20 cellular contexts compared by ENCODE assay signal in the genomic region with DNA sequence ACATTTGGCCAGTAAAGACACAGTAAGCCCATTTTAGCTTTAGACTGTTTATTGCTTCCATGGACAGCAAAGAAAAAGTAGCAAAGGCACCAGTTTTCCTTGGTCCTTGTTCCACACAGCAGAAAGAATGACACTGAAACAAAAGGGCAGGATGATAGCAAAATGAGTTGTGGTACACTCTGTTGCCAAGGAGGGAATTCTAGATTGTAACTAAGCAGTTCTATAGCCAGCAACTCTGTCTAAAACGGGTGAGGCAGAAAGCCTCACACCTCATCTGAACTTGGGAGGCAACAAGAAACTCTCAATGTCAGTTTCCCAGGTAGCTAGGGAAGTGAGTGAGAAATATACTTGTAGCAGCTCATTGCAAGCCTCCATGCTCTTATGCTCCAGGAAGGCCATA. TPM values are rescaled to one million over a fixed set of nuclear protein-coding genes. Genes with fewer than 3 reads are reported as not detected.
DNase-seq lines count a peak whose midpoint lies in the region; ATAC-seq, FAIRE-seq and TF ChIP-seq lines count a peak whose summit lies in the region.
"Had no signal": no experiment of that assay in that cellular context is flagged by ENCODE, and none has a peak within 500 bp of the region (broad histone marks: within the 10 kb centered on the region; RNA-seq: fewer than 3 reads in every experiment).

No MANE protein-coding gene starts in this region.

- no peaks in the 10 kb centered on the region for H3K9me3 Mint-ChIP-seq in activated CD8-positive, alpha-beta T cell treated with anti-CD3 and anti-CD28 coated beads, Interleukin-2, amount 10 ng/mL, durations not matched to agents 7 days and 5 days (ENCODE audit: insufficient read depth)

- WGBS in HepG2 (ENCODE audit: low lambda C conversion rate): 0% methylated on average over 1 of the region's 1 CpG
- whole genome bisulfite sequencing in right lobe of liver (ENCODE audit: insufficient coverage, low coverage, low lambda C conversion rate, missing lambda C conversion rate): 70% methylated on average over 1 of the region's 1 CpG
- WGBS in K562 (ENCODE audit: insufficient coverage, low coverage, missing lambda C conversion rate): 0% methylated on average over 1 of the region's 1 CpG

- TF ChIP-seq CTCF in HepG2 (CRISPR knock-in tag; IDR thresholded peaks at IDR 0.05) (no peak), right lobe of liver (IDR thresholded peaks at IDR 0.05) (no peak), K562 (IDR thresholded peaks at IDR 0.05 in 2 of 3, conservative IDR thresholded peaks at IDR 0.05 in 1 of 3; ENCODE audit: insufficient read depth in 2 of 3, low read depth in 1 of 3, low read length in 3 of 3) (no peak), fibroblast of lung (conservative IDR thresholded peaks at IDR 0.05 in 1 of 2, IDR thresholded peaks at IDR 0.05 in 1 of 2; ENCODE audit: low read depth in 1 of 2, low read length in 2 of 2) (no peak)

- ATAC-seq in HepG2: no peak
- ATAC-seq in right lobe of liver: no peak
- no peak for ATAC-seq in K562
- no peak for ATAC-seq in activated CD8-positive, alpha-beta T cell treated with anti-CD3 and anti-CD28 coated beads, Interleukin-2, amount 10 ng/mL, durations not matched to agents 7 days and 5 days

- POLR2A ChIA-PET in HepG2 (lab: Yijun Ruan, JAX) (no interaction called here), K562 (lab: Yijun Ruan, JAX) (no interaction called here)
- POLR2A ChIA-PET in activated CD8-positive, alpha-beta T cell treated with anti-CD3 and anti-CD28 coated beads, Interleukin-2, amount 10 ng/mL, durations not matched to agents 7 days and 5 days (lab: Charles Lee): no interaction called here

- FAIRE-seq in HepG2 (lab: Jason Lieb, UNC): no peak
- FAIRE-seq in K562 (lab: Jason Lieb, UNC): peak; percentile 59
- FAIRE-seq: D721Med, GM12892, GM18507 had no signal

- H3K27ac ChIP-seq in HepG2 (ENCODE audit: extremely low read length, insufficient read depth, low read length) (no peak overlapping the region), right lobe of liver (no peak overlapping the region), K562 (ENCODE audit: extremely low read depth, low read depth, low read length) (peak overlapping the region; percentile 6; the same call in 1 of the 3 replicates), fibroblast of lung (ENCODE audit: insufficient read depth, low read length) (no peak overlapping the region)
- H3K27ac ChIP-seq: KMS-11, PC-9, SK-N-MC had no signal

- H3K9ac ChIP-seq in HepG2 (ENCODE audit: insufficient read depth, low read depth, low read length) (no peak overlapping the region), K562 (ENCODE audit: insufficient read depth in 1 of 2, low read depth in 2 of 2, low read length in 2 of 2) (no peak overlapping the region), fibroblast of lung (ENCODE audit: insufficient read depth, low read length) (no peak overlapping the region)
- H3K9ac ChIP-seq: KMS-11 had no signal

- no peak for TF ChIP-seq EP300 in HepG2 (IDR thresholded peaks at IDR 0.05; ENCODE audit: low read depth in 2 of 2, low read length in 2 of 2)
- TF ChIP-seq EP300 in HepG2 (CRISPR knock-in tag; IDR thresholded peaks at IDR 0.05; ENCODE audit: borderline replicate concordance): no peak
- no peak for TF ChIP-seq EP300 in K562 (IDR thresholded peaks at IDR 0.05; ENCODE audit: low read length)

- H2AFZ ChIP-seq in HepG2 (ENCODE audit: low read length): peak overlapping the region; percentile 15
- H2AFZ ChIP-seq in K562 (ENCODE audit: low read depth, low read length): peak overlapping the region; percentile 89
- peak overlapping the region; percentile 50 for H2AFZ ChIP-seq in fibroblast of lung (ENCODE audit: low read length)
- H2AFZ ChIP-seq: PC-9 had no signal

- no peaks in the 10 kb centered on the region for H3K27me3 ChIP-seq in HepG2 (ENCODE audit: control insufficient read depth in 1 of 2, insufficient read depth in 2 of 2, low read length in 2 of 2)
- no peaks in the 10 kb centered on the region for H3K27me3 ChIP-seq in right lobe of liver
- H3K27me3 ChIP-seq in K562 (ENCODE audit: control insufficient read depth in 2 of 2, insufficient read depth in 2 of 2, low read length in 2 of 2): no peaks in the 10 kb centered on the region
- no peaks in the 10 kb centered on the region for H3K27me3 ChIP-seq in fibroblast of lung (ENCODE audit: control insufficient read depth, insufficient read depth, low read length)

- H4K20me1 ChIP-seq in HepG2 (ENCODE audit: insufficient read depth, low read length) (no peaks in the 10 kb centered on the region), K562 (replicated peaks; ENCODE audit: control insufficient read depth, insufficient read depth, low read length) (no peaks in the 10 kb centered on the region), fibroblast of lung (ENCODE audit: control insufficient read depth, extremely low read depth, insufficient read depth, low read length) (no peaks in the 10 kb centered on the region)

- no peaks in the 10 kb centered on the region for H3K79me2 ChIP-seq in HepG2 (ENCODE audit: insufficient read depth, low read length)
- H3K79me2 ChIP-seq in K562 (ENCODE audit: control insufficient read depth, insufficient read depth, low read length): no peaks in the 10 kb centered on the region
- H3K79me2 ChIP-seq in fibroblast of lung (ENCODE audit: control insufficient read depth, insufficient read depth, low read length): no peaks in the 10 kb centered on the region

- DNase-seq in HepG2 (ENCODE audit: low spot score): no peak
- no peak for DNase-seq in right lobe of liver
- DNase-seq in K562 (ENCODE audit: extremely low read depth in 1 of 4, low spot score in 3 of 4): no peak
- DNase-seq in fibroblast of lung (ENCODE audit: low read depth in 2 of 2): no peak
- DNase-seq in activated CD4-positive, alpha-beta T cell treated with anti-CD3 and anti-CD28 coated beads for 1 hour: no peak
- DNase-seq in NCI-H2227 (lab: John Stamatoyannopoulos, UW; ENCODE audit: unreplicated experiment): no peak
- no peak for DNase-seq in activated CD8-positive, alpha-beta T cell treated with anti-CD3 and anti-CD28 coated beads, Interleukin-2, amount 10 ng/mL, durations not matched to agents 7 days and 5 days
- DNase-seq: C1 segment of cervical spinal cord, DMS79, H7, NCI-H1417 treated with DMSO at 0.1 percent for 48 hours, NCI-H1930, NCI-H345, NCI-H526, PC-9 had no signal

- TF ChIP-seq RAD21 in HepG2 (CRISPR knock-in tag; IDR thresholded peaks at IDR 0.05): no peak
- TF ChIP-seq RAD21 in K562 (CRISPR knock-in tag; conservative IDR thresholded peaks at IDR 0.05 in 1 of 2, IDR thresholded peaks at IDR 0.05 in 1 of 2): no peak

- no peaks in the 10 kb centered on the region for H3K4me1 Mint-ChIP-seq in activated CD8-positive, alpha-beta T cell treated with anti-CD3 and anti-CD28 coated beads, Interleukin-2, amount 10 ng/mL, durations not matched to agents 7 days and 5 days (ENCODE audit: low read depth)

- CTCF ChIA-PET in HepG2 (lab: Yijun Ruan, JAX; ENCODE audit: low intra/inter-chr PET ratio, low total read pairs) (no interaction called here), K562 (lab: Yijun Ruan, JAX; ENCODE audit: low intra/inter-chr PET ratio) (no interaction called here)
- CTCF ChIA-PET in activated CD8-positive, alpha-beta T cell treated with anti-CD3 and anti-CD28 coated beads, Interleukin-2, amount 10 ng/mL, durations not matched to agents 7 days and 5 days (lab: Charles Lee): no interaction called here

- H3K27me3 Mint-ChIP-seq in activated CD8-positive, alpha-beta T cell treated with anti-CD3 and anti-CD28 coated beads, Interleukin-2, amount 10 ng/mL, durations not matched to agents 7 days and 5 days (ENCODE audit: low read depth): peaks cover 9% of the 10 kb centered on the region

- H3K4me3 ChIP-seq in HepG2 (replicated peaks in 1 of 3; ENCODE audit: insufficient read depth in 1 of 3, low read depth in 2 of 3, low read length in 3 of 3) (no peak overlapping the region), right lobe of liver (no peak overlapping the region), K562 (no peak overlapping the region), fibroblast of lung (replicated peaks in 1 of 4; ENCODE audit: control extremely low read depth in 1 of 4, insufficient read depth in 1 of 4, low read depth in 3 of 4, low read length in 4 of 4) (no peak overlapping the region)
- H3K4me3 ChIP-seq: PC-9, SK-N-MC had no signal

- no peak overlapping the region for H3K27ac Mint-ChIP-seq in activated CD8-positive, alpha-beta T cell treated with anti-CD3 and anti-CD28 coated beads, Interleukin-2, amount 10 ng/mL, durations not matched to agents 7 days and 5 days

- no peaks in the 10 kb centered on the region for H3K36me3 Mint-ChIP-seq in activated CD8-positive, alpha-beta T cell treated with anti-CD3 and anti-CD28 coated beads, Interleukin-2, amount 10 ng/mL, durations not matched to agents 7 days and 5 days (ENCODE audit: low read depth)

- in situ Hi-C loops in HepG2 (cut with HindIII; ENCODE audit: extremely low pct_ligation_motif_present, low pct_unique_long_range_greater_than_20kb) (loop anchor here (25.0 kb wide), 1 partner anchor 1341 kb away; no protein-coding TSS in a partner anchor), K562 (cut with MboI) (no loop called here)

- no peaks in the 10 kb centered on the region for H3K36me3 ChIP-seq in HepG2 (replicated peaks in 1 of 2; ENCODE audit: control insufficient read depth in 1 of 2, insufficient read depth in 2 of 2, low read length in 2 of 2)
- H3K36me3 ChIP-seq in right lobe of liver: no peaks in the 10 kb centered on the region
- no peaks in the 10 kb centered on the region for H3K36me3 ChIP-seq in K562 (ENCODE audit: control insufficient read depth, insufficient read depth, low read length)
- H3K36me3 ChIP-seq in fibroblast of lung (ENCODE audit: control insufficient read depth, insufficient read depth, low read length): no peaks in the 10 kb centered on the region

- TF ChIP-seq POLR2A in HepG2 (IDR thresholded peaks at IDR 0.05; ENCODE audit: insufficient read depth in 1 of 2, low read depth in 2 of 2, low read length in 2 of 2) (no peak), right lobe of liver (IDR thresholded peaks at IDR 0.05) (no peak), K562 (conservative IDR thresholded peaks at IDR 0.05) (no peak)

- no peaks in the 10 kb centered on the region for H3K9me1 ChIP-seq in K562 (ENCODE audit: control insufficient read depth, insufficient read depth, low read length)

- H3K4me3 Mint-ChIP-seq in activated CD8-positive, alpha-beta T cell treated with anti-CD3 and anti-CD28 coated beads, Interleukin-2, amount 10 ng/mL, durations not matched to agents 7 days and 5 days: no peak overlapping the region

- H3K9me3 ChIP-seq in HepG2 (ENCODE audit: low read length) (no peaks in the 10 kb centered on the region), right lobe of liver (no peaks in the 10 kb centered on the region), K562 (replicated peaks; ENCODE audit: control insufficient read depth, insufficient read depth, low read depth, low read length) (no peaks in the 10 kb centered on the region), fibroblast of lung (ENCODE audit: control insufficient read depth, insufficient read depth, low read depth, low read length) (no peaks in the 10 kb centered on the region)

- H3K4me2 ChIP-seq in HepG2 (ENCODE audit: low read depth, low read length) (no peak overlapping the region), K562 (ENCODE audit: insufficient read depth, low read length) (no peak overlapping the region), fibroblast of lung (ENCODE audit: extremely low read depth, insufficient read depth, low read length) (no peak overlapping the region)
- H3K4me2 ChIP-seq: KMS-11, PC-9 had no signal

- peaks cover 34% of the 10 kb centered on the region for H3K4me1 ChIP-seq in HepG2 (ENCODE audit: insufficient read depth, low read length)
- H3K4me1 ChIP-seq in right lobe of liver: peaks cover 0 to 7% (median 0%) of the 10 kb centered on the region in 4 donors
- peaks cover 12 to 48% of the 10 kb centered on the region in 2 experiments for H3K4me1 ChIP-seq in K562 (replicated peaks in 1 of 2; ENCODE audit: control insufficient read depth in 2 of 2, insufficient read depth in 2 of 2, low read length in 2 of 2)
- peaks cover 7% of the 10 kb centered on the region for H3K4me1 ChIP-seq in fibroblast of lung (ENCODE audit: control insufficient read depth, extremely low read depth, insufficient read depth, low read length)

- intact Hi-C loops in HepG2 (cut with micrococcal nuclease; ENCODE audit: unreplicated experiment) (no loop called here), right lobe of liver (cut with DNase I) (no loop called here), K562 (cut with micrococcal nuclease) (no loop called here)

- no TSS peak for BruUV-seq in HepG2 (replicated peaks; lab: Mats Ljungman, UMichigan)
- BruUV-seq in K562 (replicated peaks; lab: Mats Ljungman, UMichigan): no TSS peak

RNA-seq across cellular contexts. Expression of a gene that starts 39.2 kb away (rescaled TPM):
- total RNA-seq in HepG2 (2016; rRNA removed; fragmentation: Illumina TruSeq; extraction: Trizol): 1.7 and 2.1 TPM in 2 replicates
- 0.18 and 0.20 TPM in 2 replicates for total RNA-seq in HepG2 (2016; cell fraction: cytosol; rRNA removed; fragmentation: Illumina TruSeq; extraction: Trizol; ENCODE audit: low read depth)
- total RNA-seq in HepG2 (2016; cell fraction: insoluble cytoplasmic fraction; rRNA removed; fragmentation: Illumina TruSeq; extraction: Trizol): 1.5 and 2.4 TPM in 2 replicates
- 0.90 TPM in 2 replicates for total RNA-seq in HepG2 (2016; cell fraction: membrane; rRNA removed; fragmentation: Illumina TruSeq; extraction: Trizol)
- 1.0 and 1.2 TPM in 2 replicates for total RNA-seq in HepG2 (2016; cell fraction: nucleus; rRNA removed; fragmentation: Illumina TruSeq; extraction: Trizol)
- 0.29 and 0.32 TPM in 2 replicates for polyA plus RNA-seq in HepG2 (2011; rRNA removed)
- 0.17 and 0.35 TPM in 2 replicates for polyA plus RNA-seq in HepG2 (2011; cell fraction: cytosol; rRNA removed)
- 0.18 and 0.29 TPM in 2 replicates for polyA plus RNA-seq in HepG2 (2011; cell fraction: nucleus; rRNA removed)
- 1.0 and 1.5 TPM in 2 replicates for polyA plus RNA-seq in HepG2 (2012)
- polyA plus RNA-seq in HepG2 (2016; cell fraction: cytosol; fragmentation: Illumina TruSeq; extraction: Trizol; ENCODE audit: low read depth): 0.08 and 0.09 TPM in 2 replicates
- polyA plus RNA-seq in HepG2 (2016; cell fraction: insoluble cytoplasmic fraction; fragmentation: Illumina TruSeq; extraction: Trizol; ENCODE audit: low read depth): 1.3 and 1.6 TPM in 2 replicates
- polyA plus RNA-seq in HepG2 (2016; cell fraction: membrane; fragmentation: Illumina TruSeq; extraction: Trizol; ENCODE audit: low read depth): 0.26 and 0.31 TPM in 2 replicates
- 0.57 and 1.1 TPM in 2 replicates for polyA plus RNA-seq in HepG2 (2016; cell fraction: nucleus; fragmentation: Illumina TruSeq; extraction: Trizol; ENCODE audit: insufficient read depth, low read depth)
- 0.24 and 0.77 TPM in 2 replicates for polyA minus RNA-seq in HepG2 (2011; rRNA and poly(A)+ RNA removed; ENCODE audit: low replicate concordance)
- polyA minus RNA-seq in HepG2 (2011; cell fraction: cytosol; rRNA and poly(A)+ RNA removed): 0.79 and 0.89 TPM in 2 replicates
- polyA minus RNA-seq in HepG2 (2011; cell fraction: nucleus; rRNA and poly(A)+ RNA removed): 2.3 and 4.0 TPM in 2 replicates
- total RNA-seq in right lobe of liver: 1 to 10 TPM in 1 of 6 experiments, under 1 TPM in 5; 0.25 to 1.1 (median 0.65) TPM
- 2.4 and 7.3 TPM in 2 replicates for total RNA-seq in K562 (2011; cell fraction: chromatin; rRNA removed; ENCODE audit: low replicate concordance)
- 1.8 and 2.3 TPM in 2 replicates for total RNA-seq in K562 (2011; cell fraction: nucleolus; rRNA removed)
- total RNA-seq in K562 (2011; cell fraction: nucleoplasm; rRNA removed): 2.2 and 3.2 TPM in 2 replicates
- 2.7 and 2.9 TPM in 2 replicates for total RNA-seq in K562 (2014; rRNA removed)
- total RNA-seq in K562 (2014; rRNA removed; fragmentation: Illumina TruSeq; extraction: Trizol): 4.4 and 4.8 TPM in 2 replicates
- total RNA-seq in K562 (2015; rRNA removed; fragmentation: Illumina TruSeq; extraction: Trizol): 5.3 and 5.5 TPM in 2 replicates
- 3.0 and 3.1 TPM in 2 replicates for total RNA-seq in K562 (2021)
- polyA plus RNA-seq in K562 (2011; rRNA removed): 2.5 and 2.8 TPM in 2 replicates
- polyA plus RNA-seq in K562 (2011; cell fraction: cytosol; rRNA removed): 1.1 and 1.5 TPM in 2 replicates
- 1.0 and 2.5 TPM in 2 replicates for polyA plus RNA-seq in K562 (2011; cell fraction: nucleus; rRNA removed)
- 3.3 and 5.8 TPM in 2 replicates for polyA plus RNA-seq in K562 (2012)
- 3.3 and 3.5 TPM in 2 replicates for polyA plus RNA-seq in K562 (2014; fragmentation: Illumina TruSeq; extraction: Trizol)
- 1 to 10 TPM; 5.1 to 6.5 TPM for polyA plus RNA-seq in K562 (2014; fragmentation: Nextera tagmentation; extraction: Ambion mirVana)
- 2.1 and 3.2 TPM in 2 replicates for polyA plus RNA-seq in K562 (2014; rRNA removed)
- 4.7 and 5.5 TPM in 2 replicates for polyA minus RNA-seq in K562 (2011; rRNA and poly(A)+ RNA removed)
- 2.0 and 2.6 TPM in 2 replicates for polyA minus RNA-seq in K562 (2011; cell fraction: cytosol; rRNA and poly(A)+ RNA removed)
- 3.2 and 8.6 TPM in 2 replicates for polyA minus RNA-seq in K562 (2011; cell fraction: nucleus; rRNA and poly(A)+ RNA removed)
- 7.4 and 8.4 TPM in 2 replicates for total RNA-seq in fibroblast of lung
- 1.5 and 3.6 TPM in 2 replicates for polyA plus RNA-seq in fibroblast of lung
- polyA plus RNA-seq in fibroblast of lung (2012): 2.0 and 3.3 TPM in 2 replicates
- 1.1 TPM in 1 of 2 replicates, not detected in the other for polyA minus RNA-seq in fibroblast of lung (ENCODE audit: low replicate concordance)
- total RNA-seq in activated CD8-positive, alpha-beta T cell treated with anti-CD3 and anti-CD28 coated beads, Interleukin-2, amount 10 ng/mL, durations not matched to agents 7 days and 5 days: 1 to 10 TPM; 1.3 to 1.4 TPM

RNA-seq across cellular contexts. Expression of a gene that starts 54.9 kb away (rescaled TPM):
- total RNA-seq in HepG2 (2016; rRNA removed; fragmentation: Illumina TruSeq; extraction: Trizol) (0.02 and 0.04 TPM in 2 replicates), right lobe of liver (1 to 10 TPM in 3 of 6 experiments, under 1 TPM in 3; 0.88 to 1.6 (median 1.1) TPM), K562 (2014; rRNA removed) (5.1 and 7.2 TPM in 2 replicates), K562 (2014; rRNA removed; fragmentation: Illumina TruSeq; extraction: Trizol) (11.9 and 13.5 TPM in 2 replicates), K562 (2015; rRNA removed; fragmentation: Illumina TruSeq; extraction: Trizol) (9.1 and 10.8 TPM in 2 replicates), K562 (2021) (16.4 and 19.4 TPM in 2 replicates), fibroblast of lung (57.8 and 98.3 TPM in 2 replicates)
- not detected in 2 replicates for total RNA-seq in HepG2 (2016; cell fraction: cytosol; rRNA removed; fragmentation: Illumina TruSeq; extraction: Trizol; ENCODE audit: low read depth)
- total RNA-seq in HepG2 (2016; cell fraction: insoluble cytoplasmic fraction; rRNA removed; fragmentation: Illumina TruSeq; extraction: Trizol): 0.02 and 0.03 TPM in 2 replicates
- 0.03 TPM in 1 of 2 replicates, not detected in the other for total RNA-seq in HepG2 (2016; cell fraction: membrane; rRNA removed; fragmentation: Illumina TruSeq; extraction: Trizol)
- 0.09 TPM in 1 of 2 replicates, not detected in the other for total RNA-seq in HepG2 (2016; cell fraction: nucleus; rRNA removed; fragmentation: Illumina TruSeq; extraction: Trizol)
- polyA plus RNA-seq in HepG2 (2011; rRNA removed) (0.01 TPM in 2 replicates), K562 (2011; rRNA removed) (7.9 and 15.1 TPM in 2 replicates), K562 (2014; fragmentation: Illumina TruSeq; extraction: Trizol) (8.3 and 9.2 TPM in 2 replicates), K562 (2014; fragmentation: Nextera tagmentation; extraction: Ambion mirVana) (1 to 10 TPM; 2.5 to 2.6 TPM), K562 (2014; rRNA removed) (7.8 and 8.1 TPM in 2 replicates), fibroblast of lung (35.2 and 38.5 TPM in 2 replicates)
- 0.01 and 0.03 TPM in 2 replicates for polyA plus RNA-seq in HepG2 (2011; cell fraction: cytosol; rRNA removed)
- not detected in 2 replicates for polyA plus RNA-seq in HepG2 (2011; cell fraction: nucleus; rRNA removed)
- polyA plus RNA-seq in HepG2 (2012): 0.03 TPM in 1 of 2 replicates, not detected in the other
- not detected in 2 replicates for polyA plus RNA-seq in HepG2 (2016; cell fraction: cytosol; fragmentation: Illumina TruSeq; extraction: Trizol; ENCODE audit: low read depth)
- polyA plus RNA-seq in HepG2 (2016; cell fraction: insoluble cytoplasmic fraction; fragmentation: Illumina TruSeq; extraction: Trizol; ENCODE audit: low read depth): 0.11 TPM in 1 of 2 replicates, not detected in the other
- not detected in 2 replicates for polyA plus RNA-seq in HepG2 (2016; cell fraction: membrane; fragmentation: Illumina TruSeq; extraction: Trizol; ENCODE audit: low read depth)
- polyA plus RNA-seq in HepG2 (2016; cell fraction: nucleus; fragmentation: Illumina TruSeq; extraction: Trizol; ENCODE audit: insufficient read depth, low read depth): 0.07 TPM in 1 of 2 replicates, not detected in the other
- 0.06 and 4.7 TPM in 2 replicates for polyA minus RNA-seq in HepG2 (2011; rRNA and poly(A)+ RNA removed; ENCODE audit: low replicate concordance)
- polyA minus RNA-seq in HepG2 (2011; cell fraction: cytosol; rRNA and poly(A)+ RNA removed): not detected in 2 replicates
- polyA minus RNA-seq in HepG2 (2011; cell fraction: nucleus; rRNA and poly(A)+ RNA removed): 0.12 TPM in 1 of 2 replicates, not detected in the other
- 4.9 and 13.3 TPM in 2 replicates for total RNA-seq in K562 (2011; cell fraction: chromatin; rRNA removed; ENCODE audit: low replicate concordance)
- 2.0 and 3.2 TPM in 2 replicates for total RNA-seq in K562 (2011; cell fraction: nucleolus; rRNA removed)
- 8.3 and 20.0 TPM in 2 replicates for total RNA-seq in K562 (2011; cell fraction: nucleoplasm; rRNA removed)
- polyA plus RNA-seq in K562 (2011; cell fraction: cytosol; rRNA removed): 2.6 and 4.0 TPM in 2 replicates
- polyA plus RNA-seq in K562 (2011; cell fraction: nucleus; rRNA removed): 4.9 and 6.5 TPM in 2 replicates
- 6.8 and 7.1 TPM in 2 replicates for polyA plus RNA-seq in K562 (2012)
- 11.7 and 16.9 TPM in 2 replicates for polyA minus RNA-seq in K562 (2011; rRNA and poly(A)+ RNA removed)
- 4.3 and 7.2 TPM in 2 replicates for polyA minus RNA-seq in K562 (2011; cell fraction: cytosol; rRNA and poly(A)+ RNA removed)
- polyA minus RNA-seq in K562 (2011; cell fraction: nucleus; rRNA and poly(A)+ RNA removed): 5.8 and 9.7 TPM in 2 replicates
- polyA plus RNA-seq in fibroblast of lung (2012): 25.3 and 28.2 TPM in 2 replicates
- polyA minus RNA-seq in fibroblast of lung (ENCODE audit: low replicate concordance): 10.8 and 11.3 TPM in 2 replicates
- under 1 TPM in 1 of 2 experiments, not detected in 1; 0.13 TPM for total RNA-seq in activated CD8-positive, alpha-beta T cell treated with anti-CD3 and anti-CD28 coated beads, Interleukin-2, amount 10 ng/mL, durations not matched to agents 7 days and 5 days

Comparison
In these comparisons a context has a peak if more than half of its experiments do, and no peak if none do; other contexts are left out.
1. H2AFZ ChIP-seq: peak in every context shown above with its lines; median percentile 89 in K562; 50 in fibroblast of lung; 15 in HepG2.